In the genomic region with DNA sequence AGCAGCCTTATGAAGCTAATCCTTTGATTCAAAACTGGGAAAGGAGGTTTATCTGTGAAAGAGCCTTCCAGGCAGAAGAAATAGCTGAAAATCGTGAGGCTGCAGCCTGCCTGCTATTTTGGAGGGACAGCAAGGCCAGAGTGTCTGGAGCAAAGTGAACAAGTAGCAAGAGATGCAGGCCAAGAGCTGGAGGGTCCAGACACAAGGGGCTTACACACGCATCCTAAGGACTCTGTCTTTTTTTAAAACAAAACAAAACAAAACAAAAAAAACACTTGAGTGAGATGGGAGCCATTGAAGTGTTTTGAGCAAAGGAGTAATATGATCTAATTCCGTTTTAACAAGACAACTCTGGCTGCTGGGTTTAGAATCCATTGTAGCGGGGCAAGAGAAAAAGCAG, we compare ENCODE assay signal across 19 cellular contexts.
"Had no signal": no experiment of that assay in that cellular context is flagged by ENCODE, and none has a peak within 500 bp of the region (broad histone marks: within the 10 kb centered on the region; RNA-seq: fewer than 3 reads in every experiment).

No MANE protein-coding gene starts in this region.

- H3K9me3 Mint-ChIP-seq: activated CD4-positive, alpha-beta memory T cell treated with anti-CD3 and anti-CD28 coated beads for 36 hours; activated naive CD4-positive, alpha-beta T cell treated with anti-CD3 and anti-CD28 coated beads, Interleukin-2, amount 50 U/mL, for 72 hours; activated T-cell treated with anti-CD3 and anti-CD28 coated beads, Interleukin-2, amount 50 U/mL, for 4 hours; immature natural killer cell; natural killer cell treated with Interleukin-12 subunit alpha and Interleukin-12 subunit beta and Interleukin-15 and Interleukin-18, amount 100 ng/mL, for 72 hours; stimulated activated naive CD8-positive, alpha-beta T cell treated with anti-CD3 and anti-CD28 coated beads, Interleukin-15, amount 100 ng/mL, for 72 hours had no signal

- ATAC-seq: activated CD8-positive, alpha-beta memory T cell treated with anti-CD3 and anti-CD28 coated beads, Interleukin-2, amount 10 ng/mL, durations not matched to agents 7 days and 5 days; activated naive CD4-positive, alpha-beta T cell treated with anti-CD3 and anti-CD28 coated beads, Interleukin-2, amount 50 U/mL, for 72 hours; activated T-cell treated with anti-CD3 and anti-CD28 coated beads, Interleukin-2, amount 50 U/mL, for 4 hours; natural killer cell treated with Interleukin-12 subunit alpha and Interleukin-12 subunit beta and Interleukin-15 and Interleukin-18, amount 100 ng/mL, for 72 hours; psoas muscle; right lobe of liver; stimulated activated naive CD8-positive, alpha-beta T cell treated with anti-CD3 and anti-CD28 coated beads, Interleukin-15, amount 100 ng/mL, for 72 hours; upper lobe of right lung had no signal

- H3K4me1 Mint-ChIP-seq: activated CD8-positive, alpha-beta memory T cell treated with anti-CD3 and anti-CD28 coated beads, Interleukin-2, amount 10 ng/mL, durations not matched to agents 7 days and 5 days; immature natural killer cell; stimulated activated naive CD8-positive, alpha-beta T cell treated with anti-CD3 and anti-CD28 coated beads, Interleukin-15, amount 100 ng/mL, for 72 hours had no signal

- DNase-seq: activated CD4-positive, alpha-beta memory T cell treated with anti-CD3 and anti-CD28 coated beads for 36 hours; activated CD8-positive, alpha-beta memory T cell treated with anti-CD3 and anti-CD28 coated beads, Interleukin-2, amount 10 ng/mL, durations not matched to agents 7 days and 5 days; activated effector memory CD4-positive, alpha-beta T cell treated with Interleukin-2 at 50 U/mL for 16 hours; activated T-cell treated with anti-CD3 and anti-CD28 coated beads, Interleukin-2, amount 50 U/mL, for 4 hours; amniotic stem cell; caudate nucleus; colonic mucosa; effector CD8-positive, alpha-beta T cell; foreskin fibroblast; glutamatergic neuron; immature natural killer cell; psoas muscle; right lobe of liver; spleen; stimulated activated naive CD8-positive, alpha-beta T cell treated with anti-CD3 and anti-CD28 coated beads, Interleukin-15, amount 100 ng/mL, for 72 hours; upper lobe of right lung had no signal

- H3K36me3 Mint-ChIP-seq: activated CD4-positive, alpha-beta memory T cell treated with anti-CD3 and anti-CD28 coated beads for 36 hours; activated CD8-positive, alpha-beta memory T cell treated with anti-CD3 and anti-CD28 coated beads, Interleukin-2, amount 10 ng/mL, durations not matched to agents 7 days and 5 days; activated naive CD4-positive, alpha-beta T cell treated with anti-CD3 and anti-CD28 coated beads, Interleukin-2, amount 50 U/mL, for 72 hours; immature natural killer cell; natural killer cell treated with Interleukin-12 subunit alpha and Interleukin-12 subunit beta and Interleukin-15 and Interleukin-18, amount 100 ng/mL, for 72 hours had no signal

- H3K4me3 ChIP-seq: colonic mucosa, psoas muscle, right lobe of liver, spleen, upper lobe of right lung had no signal

- H3K27ac Mint-ChIP-seq: activated CD4-positive, alpha-beta memory T cell treated with anti-CD3 and anti-CD28 coated beads for 36 hours; activated CD8-positive, alpha-beta memory T cell treated with anti-CD3 and anti-CD28 coated beads, Interleukin-2, amount 10 ng/mL, durations not matched to agents 7 days and 5 days; activated naive CD4-positive, alpha-beta T cell treated with anti-CD3 and anti-CD28 coated beads, Interleukin-2, amount 50 U/mL, for 72 hours; immature natural killer cell; natural killer cell treated with Interleukin-12 subunit alpha and Interleukin-12 subunit beta and Interleukin-15 and Interleukin-18, amount 100 ng/mL, for 72 hours; stimulated activated naive CD8-positive, alpha-beta T cell treated with anti-CD3 and anti-CD28 coated beads, Interleukin-15, amount 100 ng/mL, for 72 hours had no signal

- H3K4me3 Mint-ChIP-seq: activated CD4-positive, alpha-beta memory T cell treated with anti-CD3 and anti-CD28 coated beads for 36 hours; activated CD8-positive, alpha-beta memory T cell treated with anti-CD3 and anti-CD28 coated beads, Interleukin-2, amount 10 ng/mL, durations not matched to agents 7 days and 5 days; activated T-cell treated with anti-CD3 and anti-CD28 coated beads, Interleukin-2, amount 50 U/mL, for 4 hours; immature natural killer cell; natural killer cell treated with Interleukin-12 subunit alpha and Interleukin-12 subunit beta and Interleukin-15 and Interleukin-18, amount 100 ng/mL, for 72 hours; stimulated activated naive CD8-positive, alpha-beta T cell treated with anti-CD3 and anti-CD28 coated beads, Interleukin-15, amount 100 ng/mL, for 72 hours had no signal

- H3K4me1 ChIP-seq: colonic mucosa, psoas muscle, right lobe of liver, upper lobe of right lung had no signal

- H3K9me3 ChIP-seq: colonic mucosa, psoas muscle, right lobe of liver, upper lobe of right lung had no signal

- H3K36me3 ChIP-seq: colonic mucosa, right lobe of liver, spleen, upper lobe of right lung had no signal

- H3K27me3 ChIP-seq: colonic mucosa, right lobe of liver, spleen, upper lobe of right lung had no signal

- H3K27me3 Mint-ChIP-seq: activated CD4-positive, alpha-beta memory T cell treated with anti-CD3 and anti-CD28 coated beads for 36 hours; stimulated activated naive CD8-positive, alpha-beta T cell treated with anti-CD3 and anti-CD28 coated beads, Interleukin-15, amount 100 ng/mL, for 72 hours had no signal

- H3K27ac ChIP-seq: colonic mucosa, psoas muscle, right lobe of liver, spleen, upper lobe of right lung, VCaP had no signal
